1 cellular context compared by ENCODE assay signal in the genomic region with DNA sequence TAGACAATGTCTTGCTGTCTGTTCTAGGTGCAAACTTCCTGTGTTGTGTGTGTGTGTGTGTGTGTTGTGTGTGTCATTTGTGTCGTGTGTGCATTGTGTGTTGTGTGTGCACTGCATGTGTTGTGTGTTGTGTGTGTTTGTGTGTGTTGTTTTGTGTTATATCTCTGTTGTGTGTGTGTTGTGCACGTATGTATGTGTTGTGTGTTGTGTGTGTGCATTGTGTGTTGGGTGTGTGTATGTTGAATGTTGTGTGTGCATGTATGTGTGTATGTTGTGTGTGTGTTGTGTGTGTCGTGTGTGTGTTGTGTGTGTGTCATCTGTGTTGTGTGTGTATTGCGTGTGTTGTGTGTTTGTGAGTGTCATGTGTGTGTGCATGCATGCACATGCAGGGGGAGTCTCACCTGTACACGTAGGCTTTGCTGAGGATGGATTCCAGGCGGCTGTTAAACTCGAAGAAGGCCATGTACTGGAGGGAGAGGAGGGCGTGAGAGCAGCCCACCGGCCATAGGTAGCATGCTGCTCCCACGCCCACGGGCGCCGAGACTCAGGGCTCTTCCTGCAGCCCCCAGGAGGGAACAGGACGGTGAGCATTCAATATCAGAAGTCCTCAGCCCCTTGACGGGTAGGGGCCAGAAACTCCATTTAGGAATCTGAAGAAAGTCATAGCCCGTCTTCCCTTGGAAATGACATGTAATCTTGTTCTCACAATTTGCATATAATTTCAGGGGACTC.
TF ChIP-seq lines count a peak whose summit lies in the region.

No MANE protein-coding gene starts in this region.

TF ChIP-seq in K562, 482 proteins besides CTCF, POLR2A, EP300 and RAD21 (continued from another document and continues in another):
- TF ChIP-seq, protein P1, sequence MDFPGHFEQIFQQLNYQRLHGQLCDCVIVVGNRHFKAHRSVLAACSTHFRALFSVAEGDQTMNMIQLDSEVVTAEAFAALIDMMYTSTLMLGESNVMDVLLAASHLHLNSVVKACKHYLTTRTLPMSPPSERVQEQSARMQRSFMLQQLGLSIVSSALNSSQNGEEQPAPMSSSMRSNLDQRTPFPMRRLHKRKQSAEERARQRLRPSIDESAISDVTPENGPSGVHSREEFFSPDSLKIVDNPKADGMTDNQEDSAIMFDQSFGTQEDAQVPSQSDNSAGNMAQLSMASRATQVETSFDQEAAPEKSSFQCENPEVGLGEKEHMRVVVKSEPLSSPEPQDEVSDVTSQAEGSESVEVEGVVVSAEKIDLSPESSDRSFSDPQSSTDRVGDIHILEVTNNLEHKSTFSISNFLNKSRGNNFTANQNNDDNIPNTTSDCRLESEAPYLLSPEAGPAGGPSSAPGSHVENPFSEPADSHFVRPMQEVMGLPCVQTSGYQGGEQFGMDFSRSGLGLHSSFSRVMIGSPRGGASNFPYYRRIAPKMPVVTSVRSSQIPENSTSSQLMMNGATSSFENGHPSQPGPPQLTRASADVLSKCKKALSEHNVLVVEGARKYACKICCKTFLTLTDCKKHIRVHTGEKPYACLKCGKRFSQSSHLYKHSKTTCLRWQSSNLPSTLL (IDR thresholded peaks at IDR 0.05) = peak; percentile 49; the same call in 1 of the 2 replicates
- no peak for TF ChIP-seq ZNF507 (tag; conservative IDR thresholded peaks at IDR 0.05)
- TF ChIP-seq SMARCA5 (IDR thresholded peaks at IDR 0.05) = peak; percentile 47; the same call in 1 of the 2 replicates
- TF ChIP-seq ELF4 (CRISPR knock-in tag; IDR thresholded peaks at IDR 0.05) = peak; percentile 64; the same call in 1 of the 2 replicates
- no peak for TF ChIP-seq NFIX (CRISPR knock-in tag; IDR thresholded peaks at IDR 0.05; ENCODE audit: low read depth)
- TF ChIP-seq, protein P2, sequence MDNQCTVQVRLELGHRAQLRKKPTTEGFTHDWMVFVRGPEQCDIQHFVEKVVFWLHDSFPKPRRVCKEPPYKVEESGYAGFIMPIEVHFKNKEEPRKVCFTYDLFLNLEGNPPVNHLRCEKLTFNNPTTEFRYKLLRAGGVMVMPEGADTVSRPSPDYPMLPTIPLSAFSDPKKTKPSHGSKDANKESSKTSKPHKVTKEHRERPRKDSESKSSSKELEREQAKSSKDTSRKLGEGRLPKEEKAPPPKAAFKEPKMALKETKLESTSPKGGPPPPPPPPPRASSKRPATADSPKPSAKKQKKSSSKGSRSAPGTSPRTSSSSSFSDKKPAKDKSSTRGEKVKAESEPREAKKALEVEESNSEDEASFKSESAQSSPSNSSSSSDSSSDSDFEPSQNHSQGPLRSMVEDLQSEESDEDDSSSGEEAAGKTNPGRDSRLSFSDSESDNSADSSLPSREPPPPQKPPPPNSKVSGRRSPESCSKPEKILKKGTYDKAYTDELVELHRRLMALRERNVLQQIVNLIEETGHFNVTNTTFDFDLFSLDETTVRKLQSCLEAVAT (IDR thresholded peaks at IDR 0.05) = peak in 1 of 2 experiments; percentile 41; a peak in 1 of 4 replicates
- peak; percentile 1; the same call in 1 of the 2 replicates for TF ChIP-seq ZNF316 (IDR thresholded peaks at IDR 0.05)
- TF ChIP-seq ZFP30 (CRISPR knock-in tag; IDR thresholded peaks at IDR 0.05; ENCODE audit: borderline replicate concordance) = no peak
- TF ChIP-seq DACH1 (IDR thresholded peaks at IDR 0.05; ENCODE audit: partially characterized antibody) = no peak
- TF ChIP-seq PCBP2 (IDR thresholded peaks at IDR 0.05; ENCODE audit: low read depth, low read length, poor library complexity, severe bottlenecking) = no peak
- TF ChIP-seq MCM3 (IDR thresholded peaks at IDR 0.05) = no peak
- 0 out of 4 replicates have a peak, but pooled peaks of 1 of the 2 experiments have one; percentile 27 for TF ChIP-seq HDAC1 (IDR thresholded peaks at IDR 0.05)
- TF ChIP-seq, protein P3, sequence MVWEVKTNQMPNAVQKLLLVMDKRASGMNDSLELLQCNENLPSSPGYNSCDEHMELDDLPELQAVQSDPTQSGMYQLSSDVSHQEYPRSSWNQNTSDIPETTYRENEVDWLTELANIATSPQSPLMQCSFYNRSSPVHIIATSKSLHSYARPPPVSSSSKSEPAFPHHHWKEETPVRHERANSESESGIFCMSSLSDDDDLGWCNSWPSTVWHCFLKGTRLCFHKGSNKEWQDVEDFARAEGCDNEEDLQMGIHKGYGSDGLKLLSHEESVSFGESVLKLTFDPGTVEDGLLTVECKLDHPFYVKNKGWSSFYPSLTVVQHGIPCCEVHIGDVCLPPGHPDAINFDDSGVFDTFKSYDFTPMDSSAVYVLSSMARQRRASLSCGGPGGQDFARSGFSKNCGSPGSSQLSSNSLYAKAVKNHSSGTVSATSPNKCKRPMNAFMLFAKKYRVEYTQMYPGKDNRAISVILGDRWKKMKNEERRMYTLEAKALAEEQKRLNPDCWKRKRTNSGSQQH (CRISPR knock-in tag; IDR thresholded peaks at IDR 0.05) = 0 out of 2 replicates have a peak, but pooled peaks have one; percentile 50
- TF ChIP-seq CCAR2 (IDR thresholded peaks at IDR 0.05; ENCODE audit: low read depth, low read length) = no peak
- TF ChIP-seq BCOR (IDR thresholded peaks at IDR 0.05) = peak; percentile 60; the same call in 1 of the 2 replicates
- TF ChIP-seq, protein P4, sequence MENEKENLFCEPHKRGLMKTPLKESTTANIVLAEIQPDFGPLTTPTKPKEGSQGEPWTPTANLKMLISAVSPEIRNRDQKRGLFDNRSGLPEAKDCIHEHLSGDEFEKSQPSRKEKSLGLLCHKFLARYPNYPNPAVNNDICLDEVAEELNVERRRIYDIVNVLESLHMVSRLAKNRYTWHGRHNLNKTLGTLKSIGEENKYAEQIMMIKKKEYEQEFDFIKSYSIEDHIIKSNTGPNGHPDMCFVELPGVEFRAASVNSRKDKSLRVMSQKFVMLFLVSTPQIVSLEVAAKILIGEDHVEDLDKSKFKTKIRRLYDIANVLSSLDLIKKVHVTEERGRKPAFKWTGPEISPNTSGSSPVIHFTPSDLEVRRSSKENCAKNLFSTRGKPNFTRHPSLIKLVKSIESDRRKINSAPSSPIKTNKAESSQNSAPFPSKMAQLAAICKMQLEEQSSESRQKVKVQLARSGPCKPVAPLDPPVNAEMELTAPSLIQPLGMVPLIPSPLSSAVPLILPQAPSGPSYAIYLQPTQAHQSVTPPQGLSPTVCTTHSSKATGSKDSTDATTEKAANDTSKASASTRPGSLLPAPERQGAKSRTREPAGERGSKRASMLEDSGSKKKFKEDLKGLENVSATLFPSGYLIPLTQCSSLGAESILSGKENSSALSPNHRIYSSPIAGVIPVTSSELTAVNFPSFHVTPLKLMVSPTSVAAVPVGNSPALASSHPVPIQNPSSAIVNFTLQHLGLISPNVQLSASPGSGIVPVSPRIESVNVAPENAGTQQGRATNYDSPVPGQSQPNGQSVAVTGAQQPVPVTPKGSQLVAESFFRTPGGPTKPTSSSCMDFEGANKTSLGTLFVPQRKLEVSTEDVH (IDR thresholded peaks at IDR 0.05; ENCODE audit: low read depth, partially characterized antibody) = no peak
- no peak for TF ChIP-seq TBP (optimal IDR thresholded peaks at IDR 0.05; ENCODE audit: low read depth, low read length)
- TF ChIP-seq PHF20 (IDR thresholded peaks at IDR 0.05; ENCODE audit: partially characterized antibody) = peak; percentile 50
- 0 out of 2 replicates have a peak, but pooled peaks have one; percentile 34 for TF ChIP-seq OTX1 (CRISPR knock-in tag; IDR thresholded peaks at IDR 0.05)
- TF ChIP-seq, protein P5, sequence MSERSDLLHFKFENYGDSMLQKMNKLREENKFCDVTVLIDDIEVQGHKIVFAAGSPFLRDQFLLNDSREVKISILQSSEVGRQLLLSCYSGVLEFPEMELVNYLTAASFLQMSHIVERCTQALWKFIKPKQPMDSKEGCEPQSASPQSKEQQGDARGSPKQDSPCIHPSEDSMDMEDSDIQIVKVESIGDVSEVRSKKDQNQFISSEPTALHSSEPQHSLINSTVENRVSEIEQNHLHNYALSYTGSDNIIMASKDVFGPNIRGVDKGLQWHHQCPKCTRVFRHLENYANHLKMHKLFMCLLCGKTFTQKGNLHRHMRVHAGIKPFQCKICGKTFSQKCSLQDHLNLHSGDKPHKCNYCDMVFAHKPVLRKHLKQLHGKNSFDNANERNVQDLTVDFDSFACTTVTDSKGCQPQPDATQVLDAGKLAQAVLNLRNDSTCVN (CRISPR knock-in tag; IDR thresholded peaks at IDR 0.05) = peak; percentile 72; the same call in 1 of the 2 replicates
- TF ChIP-seq ZNF197 (CRISPR knock-in tag; IDR thresholded peaks at IDR 0.05; ENCODE audit: low read depth) = no peak
- TF ChIP-seq ZNF324 (CRISPR knock-in tag; IDR thresholded peaks at IDR 0.05) = no peak
- TF ChIP-seq ZC3H11A (IDR thresholded peaks at IDR 0.05; ENCODE audit: low read depth, low read length) = no peak
- TF ChIP-seq TAF7 (tag; IDR thresholded peaks at IDR 0.05) = no peak
- TF ChIP-seq, protein P6, sequence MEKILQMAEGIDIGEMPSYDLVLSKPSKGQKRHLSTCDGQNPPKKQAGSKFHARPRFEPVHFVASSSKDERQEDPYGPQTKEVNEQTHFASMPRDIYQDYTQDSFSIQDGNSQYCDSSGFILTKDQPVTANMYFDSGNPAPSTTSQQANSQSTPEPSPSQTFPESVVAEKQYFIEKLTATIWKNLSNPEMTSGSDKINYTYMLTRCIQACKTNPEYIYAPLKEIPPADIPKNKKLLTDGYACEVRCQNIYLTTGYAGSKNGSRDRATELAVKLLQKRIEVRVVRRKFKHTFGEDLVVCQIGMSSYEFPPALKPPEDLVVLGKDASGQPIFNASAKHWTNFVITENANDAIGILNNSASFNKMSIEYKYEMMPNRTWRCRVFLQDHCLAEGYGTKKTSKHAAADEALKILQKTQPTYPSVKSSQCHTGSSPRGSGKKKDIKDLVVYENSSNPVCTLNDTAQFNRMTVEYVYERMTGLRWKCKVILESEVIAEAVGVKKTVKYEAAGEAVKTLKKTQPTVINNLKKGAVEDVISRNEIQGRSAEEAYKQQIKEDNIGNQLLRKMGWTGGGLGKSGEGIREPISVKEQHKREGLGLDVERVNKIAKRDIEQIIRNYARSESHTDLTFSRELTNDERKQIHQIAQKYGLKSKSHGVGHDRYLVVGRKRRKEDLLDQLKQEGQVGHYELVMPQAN (IDR thresholded peaks at IDR 0.05; ENCODE audit: borderline replicate concordance) = 0 out of 2 replicates have a peak, but pooled peaks have one; percentile 34
- TF ChIP-seq DMBX1 (CRISPR knock-in tag; IDR thresholded peaks at IDR 0.05; ENCODE audit: borderline replicate concordance) = no peak
- TF ChIP-seq, protein P7, sequence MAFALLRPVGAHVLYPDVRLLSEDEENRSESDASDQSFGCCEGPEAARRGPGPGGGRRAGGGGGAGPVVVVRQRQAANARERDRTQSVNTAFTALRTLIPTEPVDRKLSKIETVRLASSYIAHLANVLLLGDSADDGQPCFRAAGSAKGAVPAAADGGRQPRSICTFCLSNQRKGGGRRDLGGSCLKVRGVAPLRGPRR (CRISPR knock-in tag; IDR thresholded peaks at IDR 0.05) = no peak
- TF ChIP-seq ARHGAP35 (IDR thresholded peaks at IDR 0.05; ENCODE audit: partially characterized antibody) = peak; percentile 21
- no peak for TF ChIP-seq KAT2B (IDR thresholded peaks at IDR 0.05; ENCODE audit: low read depth, low read length)
- TF ChIP-seq POU5F1 (IDR thresholded peaks at IDR 0.05; ENCODE audit: borderline replicate concordance, low read depth, low read length, partially characterized antibody) = no peak
- TF ChIP-seq NFRKB (IDR thresholded peaks at IDR 0.05; ENCODE audit: low read depth) = no peak
- TF ChIP-seq, protein P8, sequence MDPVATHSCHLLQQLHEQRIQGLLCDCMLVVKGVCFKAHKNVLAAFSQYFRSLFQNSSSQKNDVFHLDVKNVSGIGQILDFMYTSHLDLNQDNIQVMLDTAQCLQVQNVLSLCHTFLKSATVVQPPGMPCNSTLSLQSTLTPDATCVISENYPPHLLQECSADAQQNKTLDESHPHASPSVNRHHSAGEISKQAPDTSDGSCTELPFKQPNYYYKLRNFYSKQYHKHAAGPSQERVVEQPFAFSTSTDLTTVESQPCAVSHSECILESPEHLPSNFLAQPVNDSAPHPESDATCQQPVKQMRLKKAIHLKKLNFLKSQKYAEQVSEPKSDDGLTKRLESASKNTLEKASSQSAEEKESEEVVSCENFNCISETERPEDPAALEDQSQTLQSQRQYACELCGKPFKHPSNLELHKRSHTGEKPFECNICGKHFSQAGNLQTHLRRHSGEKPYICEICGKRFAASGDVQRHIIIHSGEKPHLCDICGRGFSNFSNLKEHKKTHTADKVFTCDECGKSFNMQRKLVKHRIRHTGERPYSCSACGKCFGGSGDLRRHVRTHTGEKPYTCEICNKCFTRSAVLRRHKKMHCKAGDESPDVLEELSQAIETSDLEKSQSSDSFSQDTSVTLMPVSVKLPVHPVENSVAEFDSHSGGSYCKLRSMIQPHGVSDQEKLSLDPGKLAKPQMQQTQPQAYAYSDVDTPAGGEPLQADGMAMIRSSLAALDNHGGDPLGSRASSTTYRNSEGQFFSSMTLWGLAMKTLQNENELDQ (CRISPR knock-in tag; IDR thresholded peaks at IDR 0.05; ENCODE audit: borderline replicate concordance) = no peak
- no peak for TF ChIP-seq POLR2H (tag; IDR thresholded peaks at IDR 0.05; ENCODE audit: low read depth)
- TF ChIP-seq, protein P9, sequence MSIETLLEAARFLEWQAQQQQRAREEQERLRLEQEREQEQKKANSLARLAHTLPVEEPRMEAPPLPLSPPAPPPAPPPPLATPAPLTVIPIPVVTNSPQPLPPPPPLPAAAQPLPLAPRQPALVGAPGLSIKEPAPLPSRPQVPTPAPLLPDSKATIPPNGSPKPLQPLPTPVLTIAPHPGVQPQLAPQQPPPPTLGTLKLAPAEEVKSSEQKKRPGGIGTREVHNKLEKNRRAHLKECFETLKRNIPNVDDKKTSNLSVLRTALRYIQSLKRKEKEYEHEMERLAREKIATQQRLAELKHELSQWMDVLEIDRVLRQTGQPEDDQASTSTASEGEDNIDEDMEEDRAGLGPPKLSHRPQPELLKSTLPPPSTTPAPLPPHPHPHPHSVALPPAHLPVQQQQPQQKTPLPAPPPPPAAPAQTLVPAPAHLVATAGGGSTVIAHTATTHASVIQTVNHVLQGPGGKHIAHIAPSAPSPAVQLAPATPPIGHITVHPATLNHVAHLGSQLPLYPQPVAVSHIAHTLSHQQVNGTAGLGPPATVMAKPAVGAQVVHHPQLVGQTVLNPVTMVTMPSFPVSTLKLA (conservative IDR thresholded peaks at IDR 0.05) = no peak
- no peak for TF ChIP-seq ZNF354B (CRISPR knock-in tag; IDR thresholded peaks at IDR 0.05)
- TF ChIP-seq, protein P10, sequence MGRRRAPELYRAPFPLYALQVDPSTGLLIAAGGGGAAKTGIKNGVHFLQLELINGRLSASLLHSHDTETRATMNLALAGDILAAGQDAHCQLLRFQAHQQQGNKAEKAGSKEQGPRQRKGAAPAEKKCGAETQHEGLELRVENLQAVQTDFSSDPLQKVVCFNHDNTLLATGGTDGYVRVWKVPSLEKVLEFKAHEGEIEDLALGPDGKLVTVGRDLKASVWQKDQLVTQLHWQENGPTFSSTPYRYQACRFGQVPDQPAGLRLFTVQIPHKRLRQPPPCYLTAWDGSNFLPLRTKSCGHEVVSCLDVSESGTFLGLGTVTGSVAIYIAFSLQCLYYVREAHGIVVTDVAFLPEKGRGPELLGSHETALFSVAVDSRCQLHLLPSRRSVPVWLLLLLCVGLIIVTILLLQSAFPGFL (CRISPR knock-in tag; IDR thresholded peaks at IDR 0.05) = no peak
- peak; percentile 45; the same call in 1 of the 2 replicates for TF ChIP-seq PHB2 (IDR thresholded peaks at IDR 0.05; ENCODE audit: low read depth)
- TF ChIP-seq NFE2L1 (tag; IDR thresholded peaks at IDR 0.05; ENCODE audit: borderline replicate concordance, low read depth) = no peak
- no peak for TF ChIP-seq NR3C1 (CRISPR knock-in tag; IDR thresholded peaks at IDR 0.05)
- no peak for TF ChIP-seq GTF2E2 (tag; IDR thresholded peaks at IDR 0.05)
